Comparison of ENCODE assay signal across 1 cellular context in the genomic region with DNA sequence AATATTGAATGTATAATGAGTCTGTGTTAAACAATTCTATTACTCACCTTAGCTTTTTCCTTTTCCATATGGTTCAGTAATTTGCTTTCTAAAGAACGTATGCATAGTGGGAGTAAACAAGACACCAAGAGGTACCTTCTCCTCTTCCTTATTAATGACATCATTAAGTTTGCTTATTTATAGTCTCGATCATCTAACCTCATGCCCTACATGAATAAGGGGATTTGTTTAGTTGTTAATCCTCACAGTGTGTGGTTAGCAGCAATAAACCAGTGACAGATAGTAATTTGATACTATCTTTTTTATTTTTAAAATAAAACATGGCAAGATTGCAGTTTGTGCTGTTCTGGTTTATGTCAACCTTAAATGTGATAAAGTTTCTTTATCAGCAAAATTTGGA.
TF ChIP-seq lines count a peak whose summit lies in the region.

No MANE protein-coding gene starts in this region.

TF ChIP-seq in endothelial cell of umbilical vein, 7 proteins besides CTCF, POLR2A, EP300 and RAD21:
- no peak for TF ChIP-seq JUN (IDR thresholded peaks at IDR 0.05; ENCODE audit: borderline replicate concordance, insufficient read depth, insufficient read length, low read depth)
- TF ChIP-seq GATA2 (IDR thresholded peaks at IDR 0.05; ENCODE audit: insufficient read depth, insufficient read length, low read depth, low read length): no peak
- TF ChIP-seq, protein P1, sequence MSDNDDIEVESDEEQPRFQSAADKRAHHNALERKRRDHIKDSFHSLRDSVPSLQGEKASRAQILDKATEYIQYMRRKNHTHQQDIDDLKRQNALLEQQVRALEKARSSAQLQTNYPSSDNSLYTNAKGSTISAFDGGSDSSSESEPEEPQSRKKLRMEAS (IDR thresholded peaks at IDR 0.05; ENCODE audit: insufficient read depth, insufficient read length): no peak
- no peak for TF ChIP-seq EZH2 (IDR thresholded peaks at IDR 0.05; ENCODE audit: borderline replicate concordance, low read depth, low read length, severe bottlenecking)
- TF ChIP-seq MYC (IDR thresholded peaks at IDR 0.05; ENCODE audit: low read depth, low read length): no peak
- no peak for TF ChIP-seq POLR2AphosphoS5 (IDR thresholded peaks at IDR 0.05; ENCODE audit: insufficient read depth, low read depth, low read length)
- no peak for TF ChIP-seq FOS (IDR thresholded peaks at IDR 0.05; ENCODE audit: borderline replicate concordance, insufficient read depth, low read length)
